ENCODE assay signal across 17 cellular contexts in the genomic region with DNA sequence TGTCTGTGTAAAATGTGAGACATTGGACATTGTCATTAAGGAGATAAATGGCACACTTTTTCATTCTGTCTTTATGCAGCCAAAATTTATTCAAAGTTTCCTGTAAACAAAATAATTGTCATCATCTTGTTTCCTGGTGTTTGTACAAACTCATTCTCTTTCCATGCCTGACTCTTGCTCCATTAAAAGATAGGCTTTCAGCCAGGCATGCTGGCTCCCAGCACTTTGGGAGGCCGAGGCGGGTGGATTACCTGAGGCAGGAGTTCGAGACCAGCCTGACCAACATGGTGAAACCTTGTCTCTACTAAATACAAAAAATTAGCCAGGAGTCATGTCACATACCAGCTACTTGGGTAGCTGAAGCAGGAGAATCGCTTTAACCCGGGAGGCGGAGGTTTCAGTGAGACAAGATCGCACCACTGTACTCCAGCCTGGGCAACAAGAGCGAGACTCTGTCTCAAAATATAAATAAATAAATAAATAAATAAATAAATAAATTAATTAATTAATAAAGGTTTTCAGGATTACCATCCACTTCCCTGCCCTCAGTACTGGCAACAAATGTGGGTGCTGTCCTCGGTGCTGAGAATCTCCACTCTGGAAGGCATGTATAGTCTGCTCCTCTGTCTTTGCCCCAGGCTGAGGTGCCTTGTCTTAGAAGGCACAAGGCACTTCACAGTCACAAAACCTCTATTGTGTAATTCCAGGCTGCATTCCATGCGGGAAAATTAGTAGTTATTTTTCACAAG.
DNase-seq lines count a peak whose midpoint lies in the region; ATAC-seq, FAIRE-seq and TF ChIP-seq lines count a peak whose summit lies in the region.
"Had no signal": no experiment of that assay in that cellular context is flagged by ENCODE, and none has a peak within 500 bp of the region (broad histone marks: within the 10 kb centered on the region; RNA-seq: fewer than 3 reads in every experiment).

No MANE protein-coding gene starts in this region.

- no peaks in the 10 kb centered on the region for H3K79me2 ChIP-seq in K562 (ENCODE audit: control insufficient read depth, insufficient read depth, low read length)

- H3K9ac ChIP-seq in K562 (ENCODE audit: insufficient read depth in 1 of 2, low read depth in 2 of 2, low read length in 2 of 2): no peak overlapping the region

- no peak for TF ChIP-seq CTCF in K562 (IDR thresholded peaks at IDR 0.05 in 2 of 3, conservative IDR thresholded peaks at IDR 0.05 in 1 of 3; ENCODE audit: insufficient read depth in 2 of 3, low read depth in 1 of 3, low read length in 3 of 3)

- intact Hi-C loops in K562 (cut with micrococcal nuclease): no loop called here

- in situ Hi-C loops in K562 (cut with MboI): no loop called here

- CTCF ChIA-PET in K562 (lab: Yijun Ruan, JAX; ENCODE audit: low intra/inter-chr PET ratio): no interaction called here

- no peak for ATAC-seq in K562
- ATAC-seq in stimulated activated memory B cell treated with anti-CD40 and anti-IgM and Interleukin-4, amounts not matched to agents 10 μg/mL and 1 μg/mL and 100 μg/mL, for 72 hours: no peak
- ATAC-seq: psoas muscle had no signal

- TF ChIP-seq RAD21 in K562 (CRISPR knock-in tag; conservative IDR thresholded peaks at IDR 0.05 in 1 of 2, IDR thresholded peaks at IDR 0.05 in 1 of 2): no peak

- BruUV-seq in K562 (replicated peaks; lab: Mats Ljungman, UMichigan): no TSS peak

- peak; percentile 72 for DNase-seq in ELF-1 (ENCODE audit: low read depth, low spot score)
- DNase-seq in MG63: peak; percentile 14
- DNase-seq in K562 (ENCODE audit: extremely low read depth in 1 of 4, low spot score in 3 of 4): peak in 1 of 4 experiments; percentile 3
- peak; percentile 20 for DNase-seq in mucosa of gallbladder (ENCODE audit: low spot score)
- DNase-seq in SHP77 treated with DMSO at 0.1 percent for 48 hours (lab: John Stamatoyannopoulos, UW): no peak
- DNase-seq in NCI-H2171 treated with DMSO at 0.1 percent for 48 hours (lab: John Stamatoyannopoulos, UW): no peak
- no peak for DNase-seq in NCI-H1092 treated with DMSO at 0.1 percent for 48 hours (lab: John Stamatoyannopoulos, UW)
- DNase-seq: activated gamma-delta T cell, caudate nucleus, midbrain, NCI-H1436 treated with DMSO at 0.1 percent for 48 hours, NCI-H69, psoas muscle, SW 1271 had no signal

- WGBS in K562 (ENCODE audit: insufficient coverage, low coverage, missing lambda C conversion rate): 2% methylated on average over 10 of the region's 10 CpGs

- H3K9me3 ChIP-seq in MG63: no peaks in the 10 kb centered on the region
- H3K9me3 ChIP-seq in K562 (replicated peaks; ENCODE audit: control insufficient read depth, insufficient read depth, low read depth, low read length): no peaks in the 10 kb centered on the region
- H3K9me3 ChIP-seq: psoas muscle had no signal

- no peak overlapping the region for H3K4me3 ChIP-seq in MG63
- no peak overlapping the region for H3K4me3 ChIP-seq in K562
- H3K4me3 ChIP-seq: psoas muscle had no signal

- H3K4me3 Mint-ChIP-seq in stimulated activated memory B cell treated with anti-CD40 and anti-IgM and Interleukin-4, amounts not matched to agents 10 μg/mL and 1 μg/mL and 100 μg/mL, for 72 hours: no peak overlapping the region
- H3K4me3 Mint-ChIP-seq: CD14-positive monocyte; stimulated activated naive CD8-positive, alpha-beta T cell treated with anti-CD3 and anti-CD28 coated beads, Interleukin-15, Interleukin-2, amounts not matched to agents 100 ng/mL and 50 ng/mL, for 24 hours had no signal

- no peak overlapping the region for H3K4me2 ChIP-seq in K562 (ENCODE audit: insufficient read depth, low read length)

- no peaks in the 10 kb centered on the region for H3K9me3 Mint-ChIP-seq in stimulated activated memory B cell treated with anti-CD40 and anti-IgM and Interleukin-4, amounts not matched to agents 10 μg/mL and 1 μg/mL and 100 μg/mL, for 72 hours
- H3K9me3 Mint-ChIP-seq: stimulated activated naive CD8-positive, alpha-beta T cell treated with anti-CD3 and anti-CD28 coated beads, Interleukin-15, Interleukin-2, amounts not matched to agents 100 ng/mL and 50 ng/mL, for 24 hours had no signal

- H3K36me3 Mint-ChIP-seq in stimulated activated memory B cell treated with anti-CD40 and anti-IgM and Interleukin-4, amounts not matched to agents 10 μg/mL and 1 μg/mL and 100 μg/mL, for 72 hours: no peaks in the 10 kb centered on the region
- H3K36me3 Mint-ChIP-seq: CD14-positive monocyte had no signal

- no peak overlapping the region for H3K27ac Mint-ChIP-seq in stimulated activated memory B cell treated with anti-CD40 and anti-IgM and Interleukin-4, amounts not matched to agents 10 μg/mL and 1 μg/mL and 100 μg/mL, for 72 hours
- H3K27ac Mint-ChIP-seq: CD14-positive monocyte; stimulated activated naive CD8-positive, alpha-beta T cell treated with anti-CD3 and anti-CD28 coated beads, Interleukin-15, Interleukin-2, amounts not matched to agents 100 ng/mL and 50 ng/mL, for 24 hours had no signal

- H3K27me3 ChIP-seq in MG63: no peaks in the 10 kb centered on the region
- no peaks in the 10 kb centered on the region for H3K27me3 ChIP-seq in K562 (ENCODE audit: control insufficient read depth in 2 of 2, insufficient read depth in 2 of 2, low read length in 2 of 2)

- TF ChIP-seq EP300 in K562 (IDR thresholded peaks at IDR 0.05; ENCODE audit: low read length): no peak

- no peak overlapping the region for H2AFZ ChIP-seq in K562 (ENCODE audit: low read depth, low read length)

- no peaks in the 10 kb centered on the region for H4K20me1 ChIP-seq in K562 (replicated peaks; ENCODE audit: control insufficient read depth, insufficient read depth, low read length)

- POLR2A ChIA-PET in K562 (lab: Yijun Ruan, JAX): no interaction called here

- H3K36me3 ChIP-seq in MG63 (no peaks in the 10 kb centered on the region), K562 (ENCODE audit: control insufficient read depth, insufficient read depth, low read length) (no peaks in the 10 kb centered on the region)

- H3K4me1 Mint-ChIP-seq in stimulated activated memory B cell treated with anti-CD40 and anti-IgM and Interleukin-4, amounts not matched to agents 10 μg/mL and 1 μg/mL and 100 μg/mL, for 72 hours: no peaks in the 10 kb centered on the region
- H3K4me1 Mint-ChIP-seq: CD14-positive monocyte had no signal

- H3K4me1 ChIP-seq in K562 (replicated peaks in 1 of 2; ENCODE audit: control insufficient read depth in 2 of 2, insufficient read depth in 2 of 2, low read length in 2 of 2): no peaks in the 10 kb centered on the region
- H3K4me1 ChIP-seq: psoas muscle had no signal

- H3K27ac ChIP-seq in K562 (ENCODE audit: extremely low read depth, low read depth, low read length): no peak overlapping the region
- H3K27ac ChIP-seq: psoas muscle had no signal

- no peak for TF ChIP-seq POLR2A in K562 (conservative IDR thresholded peaks at IDR 0.05)

- FAIRE-seq in K562 (lab: Jason Lieb, UNC): no peak

- peaks cover 9% of the 10 kb centered on the region for H3K27me3 Mint-ChIP-seq in stimulated activated memory B cell treated with anti-CD40 and anti-IgM and Interleukin-4, amounts not matched to agents 10 μg/mL and 1 μg/mL and 100 μg/mL, for 72 hours
- H3K27me3 Mint-ChIP-seq: stimulated activated naive CD8-positive, alpha-beta T cell treated with anti-CD3 and anti-CD28 coated beads, Interleukin-15, Interleukin-2, amounts not matched to agents 100 ng/mL and 50 ng/mL, for 24 hours had no signal

- no peaks in the 10 kb centered on the region for H3K9me1 ChIP-seq in K562 (ENCODE audit: control insufficient read depth, insufficient read depth, low read length)

TF ChIP-seq in K562, 482 proteins besides CTCF, POLR2A, EP300 and RAD21:
- TF ChIP-seq EHMT2 (IDR thresholded peaks at IDR 0.05) (0 out of 2 replicates have a peak, but pooled peaks have one; percentile 24), ZNF780A (CRISPR knock-in tag; IDR thresholded peaks at IDR 0.05) (no peak)
- TF ChIP-seq, protein P1, sequence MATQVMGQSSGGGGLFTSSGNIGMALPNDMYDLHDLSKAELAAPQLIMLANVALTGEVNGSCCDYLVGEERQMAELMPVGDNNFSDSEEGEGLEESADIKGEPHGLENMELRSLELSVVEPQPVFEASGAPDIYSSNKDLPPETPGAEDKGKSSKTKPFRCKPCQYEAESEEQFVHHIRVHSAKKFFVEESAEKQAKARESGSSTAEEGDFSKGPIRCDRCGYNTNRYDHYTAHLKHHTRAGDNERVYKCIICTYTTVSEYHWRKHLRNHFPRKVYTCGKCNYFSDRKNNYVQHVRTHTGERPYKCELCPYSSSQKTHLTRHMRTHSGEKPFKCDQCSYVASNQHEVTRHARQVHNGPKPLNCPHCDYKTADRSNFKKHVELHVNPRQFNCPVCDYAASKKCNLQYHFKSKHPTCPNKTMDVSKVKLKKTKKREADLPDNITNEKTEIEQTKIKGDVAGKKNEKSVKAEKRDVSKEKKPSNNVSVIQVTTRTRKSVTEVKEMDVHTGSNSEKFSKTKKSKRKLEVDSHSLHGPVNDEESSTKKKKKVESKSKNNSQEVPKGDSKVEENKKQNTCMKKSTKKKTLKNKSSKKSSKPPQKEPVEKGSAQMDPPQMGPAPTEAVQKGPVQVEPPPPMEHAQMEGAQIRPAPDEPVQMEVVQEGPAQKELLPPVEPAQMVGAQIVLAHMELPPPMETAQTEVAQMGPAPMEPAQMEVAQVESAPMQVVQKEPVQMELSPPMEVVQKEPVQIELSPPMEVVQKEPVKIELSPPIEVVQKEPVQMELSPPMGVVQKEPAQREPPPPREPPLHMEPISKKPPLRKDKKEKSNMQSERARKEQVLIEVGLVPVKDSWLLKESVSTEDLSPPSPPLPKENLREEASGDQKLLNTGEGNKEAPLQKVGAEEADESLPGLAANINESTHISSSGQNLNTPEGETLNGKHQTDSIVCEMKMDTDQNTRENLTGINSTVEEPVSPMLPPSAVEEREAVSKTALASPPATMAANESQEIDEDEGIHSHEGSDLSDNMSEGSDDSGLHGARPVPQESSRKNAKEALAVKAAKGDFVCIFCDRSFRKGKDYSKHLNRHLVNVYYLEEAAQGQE (CRISPR knock-in tag; IDR thresholded peaks at IDR 0.05; ENCODE audit: low read depth): 0 out of 2 replicates have a peak, but pooled peaks have one; percentile 47

Comparison
In these comparisons a context has a peak if more than half of its experiments do, and no peak if none do; other contexts are left out.
1. DNase-seq: peak in ELF-1 (single experiment), MG63 (single experiment) and mucosa of gallbladder (single experiment); none in SHP77 treated with DMSO at 0.1 percent for 48 hours (single experiment), NCI-H2171 treated with DMSO at 0.1 percent for 48 hours (single experiment) and NCI-H1092 treated with DMSO at 0.1 percent for 48 hours (single experiment).